In genomic region chr9:37119907-37120839, GRCh38 we compare ENCODE assay signal across 1 cellular context.
TF ChIP-seq lines count a peak whose summit lies in the region.

ZCCHC7 (plus strand) TSS chr9:37120574.

TF ChIP-seq in HepG2, 621 proteins besides CTCF, POLR2A, EP300 and RAD21 (continued from another document and continues in another):
- TF ChIP-seq ZBTB20 (CRISPR knock-in tag; IDR thresholded peaks at IDR 0.05; ENCODE audit: borderline replicate concordance, low read depth): peak; percentile 71
- no peak for TF ChIP-seq PAF1 (CRISPR knock-in tag; IDR thresholded peaks at IDR 0.05)
- TF ChIP-seq SNRNP70 (IDR thresholded peaks at IDR 0.05; ENCODE audit: low read depth, low read length): no peak
- no peak for TF ChIP-seq ZNF432 (CRISPR knock-in tag; IDR thresholded peaks at IDR 0.05; ENCODE audit: borderline replicate concordance)
- peak; percentile 41; the same call in 1 of the 2 replicates for TF ChIP-seq FOXJ3 (CRISPR knock-in tag; IDR thresholded peaks at IDR 0.05; ENCODE audit: borderline replicate concordance)
- peak; percentile 94 for TF ChIP-seq FOXM1 (CRISPR knock-in tag; IDR thresholded peaks at IDR 0.05)
- TF ChIP-seq NFKB2 (CRISPR knock-in tag; IDR thresholded peaks at IDR 0.05; ENCODE audit: borderline replicate concordance): peak; percentile 99
- no peak for TF ChIP-seq ZNF530 (CRISPR knock-in tag; IDR thresholded peaks at IDR 0.05; ENCODE audit: low read depth)
- peak; percentile 96 for TF ChIP-seq KLF11 (CRISPR knock-in tag; IDR thresholded peaks at IDR 0.05)
- peak; percentile 60; the same call in 1 of the 2 replicates for TF ChIP-seq ISL2 (CRISPR knock-in tag; IDR thresholded peaks at IDR 0.05)
- TF ChIP-seq NFIC (IDR thresholded peaks at IDR 0.05; ENCODE audit: low read length): no peak
- no peak for TF ChIP-seq HNF4G (IDR thresholded peaks at IDR 0.05; ENCODE audit: borderline replicate concordance, low read depth, low read length)
- TF ChIP-seq HNF4G (CRISPR knock-in tag; IDR thresholded peaks at IDR 0.05; ENCODE audit: borderline replicate concordance, low read depth): no peak
- TF ChIP-seq ZNF580 (CRISPR knock-in tag; IDR thresholded peaks at IDR 0.05; ENCODE audit: borderline replicate concordance, low read depth): peak; percentile 81
- TF ChIP-seq ZNF597 (CRISPR knock-in tag; IDR thresholded peaks at IDR 0.05): no peak
- TF ChIP-seq HNRNPK (IDR thresholded peaks at IDR 0.05; ENCODE audit: low read depth, low read length, poor library complexity, severe bottlenecking): peak; percentile 54
- TF ChIP-seq HNRNPLL (IDR thresholded peaks at IDR 0.05; ENCODE audit: low read depth, low read length, poor library complexity, severe bottlenecking): peak; percentile 66
- no peak for TF ChIP-seq GPBP1L1 (CRISPR knock-in tag; IDR thresholded peaks at IDR 0.05)
- TF ChIP-seq ZNF230 (CRISPR knock-in tag; IDR thresholded peaks at IDR 0.05): peak; percentile 83; the same call in 1 of the 2 replicates
- peak; percentile 78; the same call in 1 of the 2 replicates for TF ChIP-seq ZFP41 (CRISPR knock-in tag; IDR thresholded peaks at IDR 0.05; ENCODE audit: borderline replicate concordance)
- peak; percentile 97 for TF ChIP-seq ZNF552 (CRISPR knock-in tag; IDR thresholded peaks at IDR 0.05; ENCODE audit: borderline replicate concordance)
- TF ChIP-seq ZNF569 (CRISPR knock-in tag; IDR thresholded peaks at IDR 0.05; ENCODE audit: borderline replicate concordance): 0 out of 2 replicates have a peak, but pooled peaks have one; percentile 24
- no peak for TF ChIP-seq TBX3 (IDR thresholded peaks at IDR 0.05; ENCODE audit: borderline replicate concordance)
- TF ChIP-seq ZNF746 (CRISPR knock-in tag; IDR thresholded peaks at IDR 0.05): peak; percentile 65; the same call in 1 of the 2 replicates
- no peak for TF ChIP-seq ZNF839 (CRISPR knock-in tag; IDR thresholded peaks at IDR 0.05; ENCODE audit: borderline replicate concordance)
- TF ChIP-seq TAF15 (IDR thresholded peaks at IDR 0.05; ENCODE audit: low read depth, low read length, poor library complexity, severe bottlenecking): no peak
- peak; percentile 89; the same call in 1 of the 2 replicates for TF ChIP-seq HNF1B (CRISPR knock-in tag; IDR thresholded peaks at IDR 0.05)
- peak; percentile 68 for TF ChIP-seq JDP2 (CRISPR knock-in tag; IDR thresholded peaks at IDR 0.05; ENCODE audit: borderline replicate concordance)
- TF ChIP-seq ZBED4 (CRISPR knock-in tag; IDR thresholded peaks at IDR 0.05; ENCODE audit: borderline replicate concordance): no peak
- TF ChIP-seq ZNF460 (CRISPR knock-in tag; IDR thresholded peaks at IDR 0.05; ENCODE audit: borderline replicate concordance): 0 out of 2 replicates have a peak, but pooled peaks have one; percentile 15
- no peak for TF ChIP-seq POLR2AphosphoS2 (IDR thresholded peaks at IDR 0.05; ENCODE audit: low read depth, low read length)
- no peak for TF ChIP-seq PITX1 (CRISPR knock-in tag; IDR thresholded peaks at IDR 0.05)
- no peak for TF ChIP-seq ZSCAN25 (CRISPR knock-in tag; IDR thresholded peaks at IDR 0.05)
- TF ChIP-seq ZNF12 (CRISPR knock-in tag; IDR thresholded peaks at IDR 0.05): peak; percentile 65; the same call in 1 of the 2 replicates
- TF ChIP-seq ZNF121 (CRISPR knock-in tag; IDR thresholded peaks at IDR 0.05): no peak
- TF ChIP-seq ZNF234 (CRISPR knock-in tag; conservative IDR thresholded peaks at IDR 0.05): peak; percentile 88
- no peak for TF ChIP-seq GRHL1 (CRISPR knock-in tag; conservative IDR thresholded peaks at IDR 0.05)
- peak; percentile 92 for TF ChIP-seq ZNF883 (CRISPR knock-in tag; IDR thresholded peaks at IDR 0.05; ENCODE audit: not compliant biosample characterization)
- TF ChIP-seq ZNF18 (CRISPR knock-in tag; IDR thresholded peaks at IDR 0.05; ENCODE audit: insufficient replicate concordance): peak; percentile 80
- peak; percentile 52 for TF ChIP-seq ZNF770 (CRISPR knock-in tag; IDR thresholded peaks at IDR 0.05)
- peak; percentile 77 for TF ChIP-seq CREM (IDR thresholded peaks at IDR 0.05)
- peak; percentile 36; the same call in 1 of the 2 replicates for TF ChIP-seq CREM (CRISPR knock-in tag; IDR thresholded peaks at IDR 0.05)
- TF ChIP-seq CENPT (CRISPR knock-in tag; IDR thresholded peaks at IDR 0.05; ENCODE audit: low read depth): peak; percentile 97
- TF ChIP-seq EZH2 (conservative IDR thresholded peaks at IDR 0.05; ENCODE audit: low read depth, low read length): no peak
- TF ChIP-seq ZNF772 (CRISPR knock-in tag; IDR thresholded peaks at IDR 0.05): peak; percentile 81
- TF ChIP-seq ZNF609 (CRISPR knock-in tag; IDR thresholded peaks at IDR 0.05; ENCODE audit: borderline replicate concordance): no peak
- TF ChIP-seq NKX3-1 (CRISPR knock-in tag; IDR thresholded peaks at IDR 0.05): peak; percentile 99
